Comparison of ENCODE assay signal across 30 cellular contexts in the genomic region with DNA sequence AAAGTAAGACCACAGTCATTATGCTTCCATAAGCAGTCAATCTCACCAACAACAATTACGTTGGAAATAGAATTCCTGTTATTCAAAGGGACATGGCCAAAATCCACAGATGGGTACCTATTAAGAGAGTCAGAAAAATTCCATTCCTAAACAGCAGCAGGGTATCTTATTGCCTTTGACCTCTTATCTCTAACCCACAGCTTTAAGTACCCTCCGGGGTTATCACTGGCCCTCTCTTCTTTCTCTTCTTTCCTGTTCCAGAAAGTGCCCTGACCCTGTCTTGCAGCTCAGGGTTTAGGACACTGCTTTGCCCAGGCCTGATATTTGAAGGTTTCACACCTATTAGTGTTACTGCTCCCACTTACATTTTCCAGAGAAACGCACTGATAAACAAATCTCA.
"Had no signal": no experiment of that assay in that cellular context is flagged by ENCODE, and none has a peak within 500 bp of the region (broad histone marks: within the 10 kb centered on the region; RNA-seq: fewer than 3 reads in every experiment).

No MANE protein-coding gene starts in this region.

- H3K27me3 ChIP-seq: colonic mucosa, esophagus muscularis mucosa, foreskin keratinocyte, gastroesophageal sphincter, heart left ventricle, hepatocyte, right atrium auricular region, thyroid gland had no signal

- H3K4me3 ChIP-seq: colonic mucosa, esophagus muscularis mucosa, gastroesophageal sphincter, heart left ventricle, hepatocyte, lung, prostate gland, right atrium auricular region, smooth muscle cell, thyroid gland had no signal

- H3K9me3 Mint-ChIP-seq: dendritic cell treated with granulocyte-macrophage colony-stimulating factor and Interleukin-4, amounts not matched to agents 40 ng/mL and 50 ng/mL, for 4 days; endodermal cell; nephron progenitor cell; stimulated activated naive CD8-positive, alpha-beta T cell treated with anti-CD3 and anti-CD28 coated beads, Interleukin-15, amount 100 ng/mL, for 72 hours; type B pancreatic cell had no signal

- ATAC-seq: foreskin keratinocyte; gastroesophageal sphincter; heart left ventricle; left lobe of liver; naive thymus-derived CD4-positive, alpha-beta T cell; sciatic nerve; stimulated activated naive CD8-positive, alpha-beta T cell treated with anti-CD3 and anti-CD28 coated beads, Interleukin-15, amount 100 ng/mL, for 72 hours had no signal

- H3K4me1 Mint-ChIP-seq: stimulated activated naive CD8-positive, alpha-beta T cell treated with anti-CD3 and anti-CD28 coated beads, Interleukin-15, amount 100 ng/mL, for 72 hours had no signal

- H3K9me3 ChIP-seq: colonic mucosa, esophagus muscularis mucosa, gastroesophageal sphincter, heart left ventricle, prostate gland, right atrium auricular region, thyroid gland had no signal

- H3K27ac Mint-ChIP-seq: dendritic cell treated with granulocyte-macrophage colony-stimulating factor and Interleukin-4, amounts not matched to agents 40 ng/mL and 50 ng/mL, for 4 days; endodermal cell; nephron progenitor cell; type B pancreatic cell had no signal

- H3K36me3 Mint-ChIP-seq: type B pancreatic cell had no signal

- H3K27me3 Mint-ChIP-seq: dendritic cell treated with granulocyte-macrophage colony-stimulating factor and Interleukin-4, amounts not matched to agents 40 ng/mL and 50 ng/mL, for 4 days; naive thymus-derived CD4-positive, alpha-beta T cell; stimulated activated naive CD8-positive, alpha-beta T cell treated with anti-CD3 and anti-CD28 coated beads, Interleukin-15, amount 100 ng/mL, for 72 hours; type B pancreatic cell had no signal

- H3K4me1 ChIP-seq: colonic mucosa, foreskin keratinocyte, prostate gland, right atrium auricular region, thyroid gland had no signal

- H3K4me3 Mint-ChIP-seq: dendritic cell treated with granulocyte-macrophage colony-stimulating factor and Interleukin-4, amounts not matched to agents 40 ng/mL and 50 ng/mL, for 4 days; endodermal cell; naive thymus-derived CD4-positive, alpha-beta T cell; nephron progenitor cell; stimulated activated naive CD8-positive, alpha-beta T cell treated with anti-CD3 and anti-CD28 coated beads, Interleukin-15, amount 100 ng/mL, for 72 hours; type B pancreatic cell had no signal

- H3K27ac ChIP-seq: colonic mucosa, epithelial cell of prostate, esophagus muscularis mucosa, foreskin keratinocyte, gastroesophageal sphincter, heart left ventricle, hepatocyte, prostate gland, right atrium auricular region, thyroid gland had no signal

- DNase-seq: colonic mucosa; effector CD8-positive, alpha-beta T cell; endodermal cell; foreskin keratinocyte; heart left ventricle; kidney; mesenchymal stem cell; midbrain; naive thymus-derived CD4-positive, alpha-beta T cell; nephron progenitor cell; nucleus accumbens; stimulated activated CD4-positive, alpha-beta T cell treated with anti-CD3 and anti-CD28 coated beads, Interleukin-12 subunit alpha, Interleukin-12 subunit beta, amount 100 ng/mL, for 4 hours; stimulated activated CD4-positive, alpha-beta T cell treated with anti-CD3 and anti-CD28 coated beads, Interleukin-1b, Interleukin-23, amount 100 ng/mL, for 48 hours; stimulated activated CD4-positive, alpha-beta T cell treated with anti-CD3 and anti-CD28 coated beads, Interleukin-4, amount 100 ng/mL, for 1 hour; stimulated activated CD8-positive, alpha-beta memory T cell treated with anti-CD3 and anti-CD28 coated beads, Interleukin-4, amount 100 ng/mL, for 48 hours; stimulated activated naive CD4-positive, alpha-beta T cell; stimulated activated naive CD8-positive, alpha-beta T cell treated with anti-CD3 and anti-CD28 coated beads, Interleukin-15, amount 100 ng/mL, for 72 hours; thyroid gland had no signal

- H3K36me3 ChIP-seq: colonic mucosa, esophagus muscularis mucosa, gastroesophageal sphincter, heart left ventricle, prostate gland, right atrium auricular region, thyroid gland had no signal
